Comparison of ENCODE assay signal across 8 cellular contexts in genomic region chr3:189961525-189962161, GRCh38.
DNase-seq lines count a peak whose midpoint lies in the region; FAIRE-seq and TF ChIP-seq lines count a peak whose summit lies in the region.

No MANE protein-coding gene starts in this region.

- H2AK5ac ChIP-seq in neuronal stem cell (ENCODE audit: low read depth, low read length), result no peak overlapping the region

- H2BK5ac ChIP-seq in neuronal stem cell (ENCODE audit: low read length), result no peak overlapping the region

- no peak overlapping the region for H3K4me2 ChIP-seq in neuronal stem cell (ENCODE audit: insufficient read depth, low read length, poor library complexity, severe bottlenecking)

- no peak overlapping the region for H2BK15ac ChIP-seq in neuronal stem cell (ENCODE audit: low read length)

- H3K14ac ChIP-seq in neuronal stem cell (ENCODE audit: low read length), result no peak overlapping the region

- no peak overlapping the region for H2BK12ac ChIP-seq in neuronal stem cell (ENCODE audit: low read length)

- H3K79me1 ChIP-seq in neuronal stem cell (ENCODE audit: low read depth, low read length), result no peaks in the 10 kb centered on the region

- H2BK120ac ChIP-seq in neuronal stem cell (ENCODE audit: low read depth, low read length), result no peak overlapping the region

- intact Hi-C loops in testis (cut with DNase I; ENCODE audit: low total_unique reads), result loop anchor here (10.0 kb wide), 1 partner anchor 243 kb away; no protein-coding TSS in a partner anchor

- no peak overlapping the region for H3K9ac ChIP-seq in neuronal stem cell (ENCODE audit: low read depth, low read length, poor library complexity)

- no peak overlapping the region for H3K23ac ChIP-seq in neuronal stem cell (ENCODE audit: low read depth, low read length, poor library complexity)

- TF ChIP-seq POLR2A in testis (IDR thresholded peaks at IDR 0.05), result no peak

- H3K4me1 ChIP-seq in neuronal stem cell (ENCODE audit: control insufficient read depth in 2 of 2, insufficient read depth in 1 of 2, low read depth in 1 of 2, low read length in 2 of 2) (no peaks in the 10 kb centered on the region), testis (no peaks in the 10 kb centered on the region)

- DNase-seq in Daoy (ENCODE audit: low read depth) (peak; percentile 51), GOT3 (lab: John Stamatoyannopoulos, UW) (peak; percentile 51), LoVo (ENCODE audit: low spot score) (peak; percentile 84), RCC 7860 (ENCODE audit: low spot score) (peak; percentile 69), activated T-helper 1 cell treated with Interleukin-2 at 50 U/mL for 16 hours (ENCODE audit: low read depth) (peak; percentile 35), fibroblast of the aortic adventitia (ENCODE audit: low read depth) (peak; percentile 89), neuronal stem cell (ENCODE audit: low spot score) (peak; percentile 76), testis (peak; percentile 87)

- no peak overlapping the region for H3K4me3 ChIP-seq in fibroblast of the aortic adventitia (ENCODE audit: low read depth, low read length)
- no peak overlapping the region for H3K4me3 ChIP-seq in neuronal stem cell (ENCODE audit: low read length in 2 of 2)
- no peak overlapping the region for H3K4me3 ChIP-seq in testis

- peak overlapping the region; percentile 4 for H2AFZ ChIP-seq in neuronal stem cell (ENCODE audit: low read length)

- H3K9me3 ChIP-seq in neuronal stem cell (replicated peaks in 1 of 2; ENCODE audit: control insufficient read depth in 2 of 2, insufficient read depth in 1 of 2, low read depth in 1 of 2, low read length in 2 of 2), result no peaks in the 10 kb centered on the region
- no peaks in the 10 kb centered on the region for H3K9me3 ChIP-seq in testis

- H3K36me3 ChIP-seq in neuronal stem cell (replicated peaks in 1 of 2; ENCODE audit: control insufficient read depth in 2 of 2, insufficient read depth in 2 of 2, low read length in 2 of 2) (peaks cover 0 to 18% of the 10 kb centered on the region in 2 donors), testis (ENCODE audit: low read depth, missing control alignments) (no peaks in the 10 kb centered on the region)

- no CpG with 5 or more reads among the region's 8 CpGs for WGBS in neuronal stem cell (ENCODE audit: extremely low coverage in 2 of 2, insufficient read length in 2 of 2, insufficient replicate concordance in 1 of 2), 2 donors
- 3 to 4% methylated on average over 8 of the region's 8 CpGs for WGBS in testis, 2 donors

- peak; percentile 77 for FAIRE-seq in RCC 7860 (lab: Jason Lieb, UNC)

- TF ChIP-seq CTCF in fibroblast of the aortic adventitia (IDR thresholded peaks at IDR 0.05; ENCODE audit: insufficient read depth, low read length) (peak; percentile 90), testis (IDR thresholded peaks at IDR 0.05) (peak; percentile 79 to 94 (median 89))

- H4K8ac ChIP-seq in neuronal stem cell (ENCODE audit: low read depth, low read length), result no peak overlapping the region

- no peak overlapping the region for H3K18ac ChIP-seq in neuronal stem cell (ENCODE audit: low read length)

- no peak overlapping the region for H3K27ac ChIP-seq in neuronal stem cell (replicated peaks; ENCODE audit: low read length)
- no peak overlapping the region for H3K27ac ChIP-seq in testis

- no peak overlapping the region for H3K4ac ChIP-seq in neuronal stem cell (ENCODE audit: low read length)

- no peaks in the 10 kb centered on the region for H3K27me3 ChIP-seq in neuronal stem cell (ENCODE audit: control insufficient read depth in 3 of 3, insufficient read depth in 3 of 3, low read depth in 1 of 3, low read length in 3 of 3)
- H3K27me3 ChIP-seq in testis, result no peaks in the 10 kb centered on the region

- H4K91ac ChIP-seq in neuronal stem cell (ENCODE audit: low read depth, low read length, poor library complexity), result no peak overlapping the region

Comparison
In these comparisons a context has a peak if more than half of its experiments do, and no peak if none do; other contexts are left out.
1. DNase-seq: peak in every context shown above with its lines; median percentile 89 in fibroblast of the aortic adventitia; 87 in testis; 84 in LoVo; 76 in neuronal stem cell; 69 in RCC 7860; 51 in Daoy; 51 in GOT3; 35 in activated T-helper 1 cell treated with Interleukin-2 at 50 U/mL for 16 hours.